In the genomic region with DNA sequence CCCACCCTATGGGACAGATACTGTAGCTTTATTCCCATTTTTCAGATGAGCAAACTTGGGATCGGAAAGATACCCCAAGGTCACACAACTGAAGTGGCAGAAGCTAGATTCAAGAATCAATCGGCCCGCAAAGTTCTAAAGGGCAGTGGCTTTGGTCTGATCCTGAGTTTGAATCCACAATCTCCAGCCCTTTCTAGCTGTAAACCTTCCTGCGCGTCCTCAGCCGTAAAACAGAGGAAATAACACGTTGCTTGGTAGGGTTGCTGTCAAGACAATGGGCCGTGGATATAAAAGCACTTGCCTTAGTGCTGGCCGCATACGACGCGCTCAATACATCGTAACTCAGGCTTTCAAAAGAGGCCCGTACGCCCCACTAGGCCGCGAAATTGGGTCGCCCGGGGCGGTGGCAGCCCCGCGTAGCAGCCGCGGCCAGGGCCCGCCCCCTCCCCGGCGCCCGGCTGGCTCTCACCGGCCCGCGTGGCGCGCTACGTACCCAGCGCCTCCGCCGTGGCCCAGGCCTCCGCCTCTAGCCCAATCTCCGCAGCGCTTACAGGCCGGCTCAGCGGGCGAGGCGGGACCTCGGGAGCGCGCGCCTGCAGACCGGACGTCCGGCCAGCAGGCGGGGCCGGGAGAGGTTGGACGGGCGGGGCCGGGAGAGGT, we compare ENCODE assay signal across 8 cellular contexts. TPM values are rescaled to one million over a fixed set of nuclear protein-coding genes. Genes with fewer than 3 reads are reported as not detected.
DNase-seq lines count a peak whose midpoint lies in the region; ATAC-seq, FAIRE-seq and TF ChIP-seq lines count a peak whose summit lies in the region.

A gene with protein sequence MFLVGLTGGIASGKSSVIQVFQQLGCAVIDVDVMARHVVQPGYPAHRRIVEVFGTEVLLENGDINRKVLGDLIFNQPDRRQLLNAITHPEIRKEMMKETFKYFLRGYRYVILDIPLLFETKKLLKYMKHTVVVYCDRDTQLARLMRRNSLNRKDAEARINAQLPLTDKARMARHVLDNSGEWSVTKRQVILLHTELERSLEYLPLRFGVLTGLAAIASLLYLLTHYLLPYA (minus strand): TSS at position 573 of the 660 bp plus-strand sequence. CDS start 16,747 bp downstream, outside the sequence.

- H3K27me3 ChIP-seq in upper lobe of right lung: no peaks in the 10 kb centered on the region

- peaks cover 7% of the 10 kb centered on the region for H3K4me1 Mint-ChIP-seq in progenitor cell of endocrine pancreas (ENCODE audit: low read depth)

- no peaks in the 10 kb centered on the region for H3K9me3 Mint-ChIP-seq in progenitor cell of endocrine pancreas (ENCODE audit: low read depth)

- peaks cover 9% of the 10 kb centered on the region for H3K4me1 ChIP-seq in upper lobe of right lung

- TF ChIP-seq POLR2A in GM12892 (IDR thresholded peaks at IDR 0.05; ENCODE audit: low read depth, low read length): peak; percentile 78

- intact Hi-C loops in T-helper 1 cell treated with Interleukin-12 subunit alpha and Interleukin-12 subunit beta and Interleukin-4 antibody, amounts not matched to agents 30 ng/mL and 1 ng/mL, for 36 hours (cut with micrococcal nuclease): loop anchor here (1.0 to 5.0 kb wide), 7 partner anchors 10 to 854 kb away; a partner anchor contains a TSS
- intact Hi-C loops in left cardiac atrium (cut with DNase I): no loop called here
- intact Hi-C loops in upper lobe of right lung (cut with DNase I): no loop called here

- H3K27ac ChIP-seq in upper lobe of right lung: peak within 1 kb of the TSS; percentile 95

- H3K9me3 ChIP-seq in upper lobe of right lung: no peaks in the 10 kb centered on the region

- TF ChIP-seq CTCF in progenitor cell of endocrine pancreas (IDR thresholded peaks at IDR 0.05; ENCODE audit: unreplicated experiment) (no peak), upper lobe of right lung (IDR thresholded peaks at IDR 0.05) (no peak)

- FAIRE-seq in GM12892 (lab: Jason Lieb, UNC): peak; percentile 79

- peaks cover 2% of the 10 kb centered on the region for H3K36me3 Mint-ChIP-seq in progenitor cell of endocrine pancreas (ENCODE audit: insufficient read depth)

- peak within 1 kb of the TSS; percentile 95 for H3K27ac Mint-ChIP-seq in progenitor cell of endocrine pancreas

- H3K4me3 ChIP-seq in upper lobe of right lung: peak within 1 kb of the TSS; percentile 77

- peak within 1 kb of the TSS; percentile 81 for H3K4me3 Mint-ChIP-seq in progenitor cell of endocrine pancreas (ENCODE audit: low read depth)

- DNase-seq in GM12892 (ENCODE audit: insufficient read length) (peak; percentile 93), NCI-H146 (lab: John Stamatoyannopoulos, UW) (peak; percentile 97), amniotic epithelial cell (ENCODE audit: low read depth) (peak; percentile 93), left cardiac atrium (peak; percentile 95), progenitor cell of endocrine pancreas (ENCODE audit: low spot score, unreplicated experiment) (peak; percentile 87), upper lobe of right lung (peak; percentile 97)

- H3K36me3 ChIP-seq in upper lobe of right lung: no peaks in the 10 kb centered on the region

- H3K27me3 Mint-ChIP-seq in progenitor cell of endocrine pancreas: no peaks in the 10 kb centered on the region

- ATAC-seq in HG02852 (IDR thresholded peaks at IDR 0.05; ENCODE audit: unreplicated experiment) (peak; percentile 90), left cardiac atrium (peak; percentile 100), upper lobe of right lung (peak; percentile 100)

RNA-seq across cellular contexts. Expression of the gene that starts here (rescaled TPM):
- 18.1 TPM for polyA plus RNA-seq in GM12892 (2012; ENCODE audit: missing spikeins)
- 25.2 and 25.9 TPM in 2 replicates for total RNA-seq in T-helper 1 cell treated with Interleukin-12 subunit alpha and Interleukin-12 subunit beta and Interleukin-4 antibody, amounts not matched to agents 30 ng/mL and 1 ng/mL, for 36 hours
- total RNA-seq in left cardiac atrium (10 to 100 TPM; 30.9 to 33.2 TPM), progenitor cell of endocrine pancreas (65.0 and 68.1 TPM in 2 replicates), upper lobe of right lung (21.8 TPM)

Comparison
In these comparisons a context has a peak if more than half of its experiments do, and no peak if none do; other contexts are left out.
1. Peak in every context shown above with its lines: DNase-seq, ATAC-seq, H3K4me3 ChIP-seq and H3K27ac ChIP-seq.